Comparison of ENCODE assay signal across 17 cellular contexts in the genomic region with DNA sequence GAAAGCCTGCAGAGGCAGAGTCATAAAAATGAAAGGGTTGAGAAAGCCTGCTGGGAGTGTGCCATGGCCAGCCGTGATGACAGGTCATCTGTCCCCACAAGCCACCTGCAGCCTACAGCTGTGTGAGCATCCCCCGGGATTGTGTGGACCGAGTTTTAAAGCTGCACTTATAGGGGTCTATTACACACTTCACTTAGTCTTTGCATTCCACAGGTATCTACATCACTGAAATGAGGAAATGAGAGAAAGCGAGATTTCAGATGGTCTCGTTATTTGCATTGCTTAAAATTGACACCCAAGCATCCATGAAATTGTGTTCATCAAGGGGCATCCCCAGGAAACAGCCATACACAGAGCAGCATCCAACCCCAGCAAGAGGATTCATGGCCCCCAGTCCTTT.
A peak's percentile ranks its signal among the peaks of the same experiment; 100 is the strongest.
DNase-seq lines count a peak whose midpoint lies in the region; ATAC-seq and TF ChIP-seq lines count a peak whose summit lies in the region.
"Had no signal": no experiment of that assay in that cellular context is flagged by ENCODE, and none has a peak within 500 bp of the region (broad histone marks: within the 10 kb centered on the region; RNA-seq: fewer than 3 reads in every experiment).

No MANE protein-coding gene starts in this region.

- POLR2A ChIA-PET in OCI-LY7 (lab: Charles Lee), result interaction anchor here (1.4 kb wide), 1 partner anchor 14 kb away, joined by 4 read pairs; no protein-coding TSS in a partner anchor

- no peaks in the 10 kb centered on the region for H3K9me3 ChIP-seq in OCI-LY7 (ENCODE audit: low read length)

- no peaks in the 10 kb centered on the region for H3K9me2 ChIP-seq in OCI-LY7 (ENCODE audit: insufficient read depth, low read length)

- H3K4me1 ChIP-seq in OCI-LY7 (ENCODE audit: insufficient read depth, low read length, poor library complexity, severe bottlenecking), result peaks cover 25% of the 10 kb centered on the region

- in situ Hi-C loops in KBM-7 (cut with MboI; ENCODE audit: low pct_unique_long_range_greater_than_20kb, low sequenced_read_pairs), result no loop called here

- intact Hi-C loops in OCI-LY7 (cut with micrococcal nuclease; ENCODE audit: unreplicated experiment), result no loop called here

- DNase-seq in OCI-LY7 (ENCODE audit: low spot score) (peak; percentile 78), KBM-7 (no peak), NCI-H1930 (lab: John Stamatoyannopoulos, UW) (no peak), activated T-cell treated with anti-CD3 and anti-CD28 coated beads for 4 hours (no peak)
- no peak for DNase-seq in activated naive CD4-positive, alpha-beta T cell treated with Interleukin-2 at 50 U/mL for 16 hours
- DNase-seq: AML-193, DMS53, hippocampal formation, NCI-H1417 treated with DMSO at 0.1 percent for 48 hours, NCI-H774 had no signal

- CTCF ChIA-PET in OCI-LY7 (lab: Charles Lee; ENCODE audit: unreplicated experiment), result no interaction called here

- peak overlapping the region; percentile 56 for H3K27ac ChIP-seq in OCI-LY7 (ENCODE audit: low read depth, low read length, poor library complexity, severe bottlenecking)

- H3K4me3 ChIP-seq in OCI-LY7 (ENCODE audit: low read depth, low read length, poor library complexity, severe bottlenecking), result peak overlapping the region; percentile 13
- H3K4me3 ChIP-seq: lung had no signal

- TF ChIP-seq CTCF in OCI-LY7 (conservative IDR thresholded peaks at IDR 0.05; ENCODE audit: low read length), result no peak

- H3K4me2 ChIP-seq in OCI-LY7 (ENCODE audit: low read length), result peak overlapping the region; percentile 61

- no TSS peak for BruUV-seq in OCI-LY7 (replicated peaks; lab: Mats Ljungman, UMichigan)

- H4K20me1 ChIP-seq in OCI-LY7 (ENCODE audit: insufficient read depth, low read length), result no peaks in the 10 kb centered on the region

- H2AFZ ChIP-seq in OCI-LY7 (ENCODE audit: low read length), result peak overlapping the region; percentile 68

- no peaks in the 10 kb centered on the region for H3K36me3 ChIP-seq in OCI-LY7 (ENCODE audit: insufficient read depth, low read length)

- ATAC-seq in GM18868 (IDR thresholded peaks at IDR 0.05; ENCODE audit: unreplicated experiment) (peak; percentile 81), GM21526 (IDR thresholded peaks at IDR 0.05; ENCODE audit: low FRiP score, unreplicated experiment) (peak; percentile 75), HG03060 (IDR thresholded peaks at IDR 0.05; ENCODE audit: low read depth, unreplicated experiment) (peak; percentile 44)
- ATAC-seq: esophagus mucosa, HepG2, Right ventricle myocardium inferior had no signal

- no peaks in the 10 kb centered on the region for H3K79me2 ChIP-seq in OCI-LY7 (ENCODE audit: insufficient read depth, low read depth, low read length)
